ENCODE assay signal across 2 cellular contexts in genomic region chr1:50110084-50110615, GRCh38.
TF ChIP-seq lines count a peak whose summit lies in the region.

No MANE protein-coding gene starts in this region.

TF ChIP-seq in SK-N-SH, 30 proteins besides CTCF, POLR2A, EP300 and RAD21 (continued from another document):
- no peak for TF ChIP-seq MAX (IDR thresholded peaks at IDR 0.05; ENCODE audit: low read depth)
- TF ChIP-seq REST (IDR thresholded peaks at IDR 0.05; ENCODE audit: low read depth, low read length), result no peak
- no peak for TF ChIP-seq YY1 (IDR thresholded peaks at IDR 0.05; ENCODE audit: low read depth)
- no peak for TF ChIP-seq NRF1 (IDR thresholded peaks at IDR 0.05; ENCODE audit: low read depth, low read length)
- TF ChIP-seq JUND (IDR thresholded peaks at IDR 0.05), result no peak
- no peak for TF ChIP-seq GABPA (IDR thresholded peaks at IDR 0.05; ENCODE audit: low read depth)
TF ChIP-seq in SK-N-SH: peak in this region for 0.

TF ChIP-seq in SK-N-SH treated with all-trans-retinoic acid at 6 μM for 48 hours, 23 proteins besides CTCF, POLR2A, EP300 and RAD21 (continued from another document):
- TF ChIP-seq CSRNP3 (CRISPR knock-in tag; IDR thresholded peaks at IDR 0.05) (no peak), POU6F1 (CRISPR knock-in tag; IDR thresholded peaks at IDR 0.05; ENCODE audit: borderline replicate concordance, low read depth) (no peak), ARNTL (CRISPR knock-in tag; IDR thresholded peaks at IDR 0.05; ENCODE audit: borderline replicate concordance, low read depth) (no peak), PATZ1 (CRISPR knock-in tag; IDR thresholded peaks at IDR 0.05; ENCODE audit: borderline replicate concordance) (no peak)
TF ChIP-seq in SK-N-SH treated with all-trans-retinoic acid at 6 μM for 48 hours: peak in this region for 0.
